11 cellular contexts compared by ENCODE assay signal in genomic region chr7:44036364-44036763, GRCh38. TPM values are rescaled to one million over a fixed set of nuclear protein-coding genes. Genes with fewer than 3 reads are reported as not detected.
A peak's percentile ranks its signal among the peaks of the same experiment; 100 is the strongest.
DNase-seq lines count a peak whose midpoint lies in the region; ATAC-seq and TF ChIP-seq lines count a peak whose summit lies in the region.
"Not testable (repeated sequence)": the region's sequence is repeated elsewhere in the genome, so short reads cannot be mapped to it uniquely, and the experiment has no call there.
"Had no signal": no experiment of that assay in that cellular context is flagged by ENCODE, and none has a peak within 500 bp of the region (broad histone marks: within the 10 kb centered on the region; RNA-seq: fewer than 3 reads in every experiment).

No MANE protein-coding gene starts in this region.

- intact Hi-C loops in Caco-2 (cut with micrococcal nuclease; ENCODE audit: unreplicated experiment); PC-3 (cut with micrococcal nuclease); lower lobe of right lung (cut with DNase I): not testable (repeated sequence)

- H3K9ac ChIP-seq in PC-3 (ENCODE audit: low read length): not testable (repeated sequence)

- ATAC-seq in HG02642 (IDR thresholded peaks at IDR 0.05; ENCODE audit: poor library complexity, unreplicated experiment) (peak; percentile 28), PC-3 (peak; percentile 75), lower lobe of right lung (peak; percentile 27 to 28)
- peak; percentile 7 to 8 for ATAC-seq in activated CD4-positive, CD25-positive, alpha-beta regulatory T cell treated with anti-CD3 and anti-CD28 coated beads, Interleukin-2, amount 50 U/mL, for 24 hours

- CTCF ChIA-PET in Caco-2 (lab: Charles Lee); PC-3 (lab: Charles Lee): not testable (repeated sequence)

- H4K20me1 ChIP-seq in PC-3 (ENCODE audit: low read length): not testable (repeated sequence)

- H2AFZ ChIP-seq in PC-3 (ENCODE audit: low read length): not testable (repeated sequence)

- H3K27me3 ChIP-seq in Caco-2 (replicated peaks; ENCODE audit: control insufficient read depth, insufficient read depth, low read length); PC-3 (ENCODE audit: low read length); effector memory CD4-positive, alpha-beta T cell (replicated peaks; ENCODE audit: control insufficient read depth, insufficient read depth, low read length, poor library complexity, severe bottlenecking); lower lobe of right lung (ENCODE audit: low read depth): not testable (repeated sequence)

- H3K27me3 Mint-ChIP-seq in Caco-2 (ENCODE audit: insufficient read depth, unreplicated experiment): not testable (repeated sequence)

- H3K9me3 Mint-ChIP-seq in Caco-2 (ENCODE audit: unreplicated experiment): not testable (repeated sequence)

- not testable (repeated sequence) for TF ChIP-seq CTCF in Caco-2 (IDR thresholded peaks at IDR 0.05; ENCODE audit: insufficient read depth in 1 of 2, low read depth in 1 of 2, low read length in 1 of 2, severe bottlenecking in 1 of 2, unreplicated experiment in 1 of 2); PC-3 (conservative IDR thresholded peaks at IDR 0.05; ENCODE audit: low read depth, low read length); lower lobe of right lung (IDR thresholded peaks at IDR 0.05)

- not testable (repeated sequence) for H3K4me1 Mint-ChIP-seq in Caco-2 (ENCODE audit: low read depth, unreplicated experiment)

- H3K27ac ChIP-seq in PC-3 (ENCODE audit: low read length); effector memory CD4-positive, alpha-beta T cell (ENCODE audit: insufficient read depth, low read length, poor library complexity, severe bottlenecking); lower lobe of right lung: not testable (repeated sequence)

- POLR2A ChIA-PET in Caco-2 (lab: Charles Lee); PC-3 (lab: Charles Lee; ENCODE audit: unreplicated experiment): not testable (repeated sequence)

- not testable (repeated sequence) for H3K4me1 ChIP-seq in Caco-2; PC-3 (ENCODE audit: insufficient read depth, low read length); effector memory CD4-positive, alpha-beta T cell (ENCODE audit: control insufficient read depth, insufficient read depth, low read length, poor library complexity, severe bottlenecking); lower lobe of right lung

- not testable (repeated sequence) for H3K4me3 ChIP-seq in Caco-2 (ENCODE audit: low read depth, low read length); PC-3 (ENCODE audit: low read length); effector memory CD4-positive, alpha-beta T cell (ENCODE audit: insufficient read depth, low read depth, low read length, poor library complexity, severe bottlenecking); lower lobe of right lung

- not testable (repeated sequence) for H3K4me3 Mint-ChIP-seq in Caco-2 (ENCODE audit: unreplicated experiment)

- DNase-seq in Caco-2 (peak; percentile 62 to 63), PC-3 (peak; percentile 69)
- peak; percentile 33 for DNase-seq in activated naive CD4-positive, alpha-beta T cell treated with Interleukin-2 at 50 U/mL for 16 hours
- peak; percentile 13 to 27 (median 24) for DNase-seq in effector memory CD4-positive, alpha-beta T cell
- not testable (repeated sequence) for DNase-seq in lower lobe of right lung
- DNase-seq in stimulated activated CD4-positive, alpha-beta T cell treated with anti-CD3 and anti-CD28 coated beads, Interleukin-4, amount 100 ng/mL, for 24 hours: peak; percentile 37

- not testable (repeated sequence) for H3K9me2 ChIP-seq in PC-3 (replicated peaks; ENCODE audit: low read length)

- not testable (repeated sequence) for H3F3A ChIP-seq in PC-3 (ENCODE audit: low read length, unreplicated experiment)

- H3K36me3 Mint-ChIP-seq in Caco-2 (ENCODE audit: insufficient read depth, unreplicated experiment): not testable (repeated sequence)

- BruUV-seq in Caco-2 (replicated peaks; lab: Mats Ljungman, UMichigan); PC-3 (replicated peaks; lab: Mats Ljungman, UMichigan): not testable (repeated sequence)

- H3K9me3 ChIP-seq in Caco-2; PC-3 (ENCODE audit: low read length); effector memory CD4-positive, alpha-beta T cell (ENCODE audit: control insufficient read depth, low read length); lower lobe of right lung: not testable (repeated sequence)

- H3K4me2 ChIP-seq in PC-3 (ENCODE audit: low read length): not testable (repeated sequence)

- H3K79me2 ChIP-seq in PC-3 (ENCODE audit: low read length): not testable (repeated sequence)

- H3K36me3 ChIP-seq in Caco-2 (ENCODE audit: control insufficient read depth, insufficient read depth, low read length); PC-3 (ENCODE audit: low read depth, low read length); effector memory CD4-positive, alpha-beta T cell (ENCODE audit: control insufficient read depth, insufficient read depth, low read length); lower lobe of right lung: not testable (repeated sequence)

- H3K27ac Mint-ChIP-seq in Caco-2 (ENCODE audit: unreplicated experiment): not testable (repeated sequence)

RNA-seq across cellular contexts. Expression of gene DBNL, which starts 8.1 kb away (rescaled TPM):
- total RNA-seq in Caco-2 (2022): 83.2 and 85.5 TPM in 2 replicates
- 108 and 152 TPM in 2 replicates for total RNA-seq in PC-3 (2014; rRNA removed)
- total RNA-seq in lower lobe of right lung: 109 TPM

RNA-seq across cellular contexts. Expression of gene PGAM2, which starts 29.0 kb away (rescaled TPM):
- not detected in 2 replicates for total RNA-seq in Caco-2 (2022)
- total RNA-seq in PC-3 (2014; rRNA removed): 0.35 and 0.95 TPM in 2 replicates
- 0.44 TPM for total RNA-seq in lower lobe of right lung

RNA-seq across cellular contexts. Expression of gene SPDYE1, which starts 38.7 kb away (rescaled TPM):
- total RNA-seq in Caco-2 (2022): not detected in 2 replicates
- total RNA-seq in PC-3 (2014; rRNA removed): not detected in 2 replicates
- total RNA-seq in lower lobe of right lung: not detected
- total RNA-seq: astrocyte, gastroesophageal sphincter, tibial nerve had no signal

RNA-seq across cellular contexts. Expression of gene POLM, which starts 46.0 kb away (rescaled TPM):
- total RNA-seq in Caco-2 (2022): 18.3 and 19.5 TPM in 2 replicates
- 19.6 and 21.2 TPM in 2 replicates for total RNA-seq in PC-3 (2014; rRNA removed)
- total RNA-seq in lower lobe of right lung: 24.2 TPM

Comparison
In these comparisons a context has a peak if more than half of its experiments do, and no peak if none do; other contexts are left out.
1. ATAC-seq: peak in every context shown above with its lines; median percentile 75 in PC-3; 28 in HG02642; 28 in lower lobe of right lung; 8 in activated CD4-positive, CD25-positive, alpha-beta regulatory T cell treated with anti-CD3 and anti-CD28 coated beads, Interleukin-2, amount 50 U/mL, for 24 hours.